ENCODE assay signal across 19 cellular contexts in the genomic region with DNA sequence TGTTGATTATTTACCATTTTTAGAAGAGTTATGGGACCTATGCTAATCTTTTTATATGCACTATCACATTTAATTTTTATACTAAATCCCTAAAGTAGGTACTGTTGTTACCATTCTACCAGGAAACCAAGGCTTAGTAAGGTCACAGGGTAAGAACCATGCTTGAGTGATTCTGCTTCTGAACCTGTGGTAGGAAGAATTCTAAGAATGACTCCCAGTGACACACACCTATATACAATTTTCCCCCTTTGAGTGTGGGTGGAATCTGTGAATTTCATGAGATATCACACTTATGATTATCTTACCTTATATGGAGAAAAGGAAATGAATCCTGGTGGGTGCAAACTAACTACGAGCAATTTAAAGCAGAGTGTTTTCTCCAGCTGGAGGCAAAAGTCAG.
"Had no signal": no experiment of that assay in that cellular context is flagged by ENCODE, and none has a peak within 500 bp of the region (broad histone marks: within the 10 kb centered on the region; RNA-seq: fewer than 3 reads in every experiment).

No MANE protein-coding gene starts in this region.

- H3K27ac Mint-ChIP-seq: activated CD4-positive, alpha-beta memory T cell treated with anti-CD3 and anti-CD28 coated beads, Interleukin-2, amount 10 ng/mL, durations not matched to agents 7 days and 5 days; activated naive CD8-positive, alpha-beta T cell treated with anti-CD3 and anti-CD28 coated beads, Interleukin-2, amount 10 ng/mL, durations not matched to agents 7 days and 5 days; activated T-cell treated with anti-CD3 and anti-CD28 coated beads, Interleukin-2, amount 50 U/mL, for 72 hours; natural killer cell; stimulated activated naive B cell treated with anti-CD40 and anti-IgM and Interleukin-4, amounts not matched to agents 10 μg/mL and 1 μg/mL and 100 μg/mL, for 72 hours had no signal

- H3K9me3 ChIP-seq: prostate gland had no signal

- H3K27ac ChIP-seq: dorsolateral prefrontal cortex, esophagus muscularis mucosa, prostate gland, spleen had no signal

- H3K27me3 ChIP-seq: dorsolateral prefrontal cortex, esophagus muscularis mucosa, spleen had no signal

- H3K4me1 ChIP-seq: esophagus muscularis mucosa, prostate gland, spleen had no signal

- H3K4me3 ChIP-seq: dorsolateral prefrontal cortex, esophagus muscularis mucosa, prostate gland, spleen had no signal

- H3K36me3 Mint-ChIP-seq: activated naive CD8-positive, alpha-beta T cell treated with anti-CD3 and anti-CD28 coated beads, Interleukin-2, amount 10 ng/mL, durations not matched to agents 7 days and 5 days; stimulated activated naive B cell treated with anti-CD40 and anti-IgM and Interleukin-4, amounts not matched to agents 10 μg/mL and 1 μg/mL and 100 μg/mL, for 72 hours had no signal

- H3K36me3 ChIP-seq: esophagus muscularis mucosa, prostate gland, spleen had no signal

- ATAC-seq: activated T-cell treated with anti-CD3 and anti-CD28 coated beads, Interleukin-2, amount 50 U/mL, for 72 hours; left lobe of liver; natural killer cell; sciatic nerve; stimulated activated naive B cell treated with anti-CD40 and anti-IgM and Interleukin-4, amounts not matched to agents 10 μg/mL and 1 μg/mL and 100 μg/mL, for 72 hours had no signal

- DNase-seq: activated CD4-positive, alpha-beta memory T cell treated with anti-CD3 and anti-CD28 coated beads, Interleukin-2, amount 10 ng/mL, durations not matched to agents 7 days and 5 days; activated CD4-positive, alpha-beta T cell treated with anti-CD3 and anti-CD28 coated beads for 1 hour; activated naive CD8-positive, alpha-beta T cell treated with anti-CD3 and anti-CD28 coated beads, Interleukin-2, amount 10 ng/mL, durations not matched to agents 7 days and 5 days; activated T-cell treated with anti-CD3 and anti-CD28 coated beads, Interleukin-2, amount 50 U/mL, for 72 hours; aorta; dorsolateral prefrontal cortex; foreskin fibroblast; mammary epithelial cell; natural killer cell; nucleus accumbens; spleen; stimulated activated CD4-positive, alpha-beta T cell treated with anti-CD3 and anti-CD28 coated beads, Interleukin-2, amount 100 ng/mL, for 24 hours; stimulated activated naive B cell treated with anti-CD40 and anti-IgM and Interleukin-4, amounts not matched to agents 10 μg/mL and 1 μg/mL and 100 μg/mL, for 72 hours; T-helper 9 cell; trophoblast cell had no signal

- H3K4me3 Mint-ChIP-seq: activated CD4-positive, alpha-beta memory T cell treated with anti-CD3 and anti-CD28 coated beads, Interleukin-2, amount 10 ng/mL, durations not matched to agents 7 days and 5 days; activated naive CD8-positive, alpha-beta T cell treated with anti-CD3 and anti-CD28 coated beads, Interleukin-2, amount 10 ng/mL, durations not matched to agents 7 days and 5 days; activated T-cell treated with anti-CD3 and anti-CD28 coated beads, Interleukin-2, amount 50 U/mL, for 72 hours; natural killer cell; stimulated activated naive B cell treated with anti-CD40 and anti-IgM and Interleukin-4, amounts not matched to agents 10 μg/mL and 1 μg/mL and 100 μg/mL, for 72 hours had no signal

- H3K27me3 Mint-ChIP-seq: activated CD4-positive, alpha-beta memory T cell treated with anti-CD3 and anti-CD28 coated beads, Interleukin-2, amount 10 ng/mL, durations not matched to agents 7 days and 5 days; activated naive CD8-positive, alpha-beta T cell treated with anti-CD3 and anti-CD28 coated beads, Interleukin-2, amount 10 ng/mL, durations not matched to agents 7 days and 5 days; stimulated activated naive B cell treated with anti-CD40 and anti-IgM and Interleukin-4, amounts not matched to agents 10 μg/mL and 1 μg/mL and 100 μg/mL, for 72 hours had no signal

- H3K4me1 Mint-ChIP-seq: activated CD4-positive, alpha-beta memory T cell treated with anti-CD3 and anti-CD28 coated beads, Interleukin-2, amount 10 ng/mL, durations not matched to agents 7 days and 5 days; activated naive CD8-positive, alpha-beta T cell treated with anti-CD3 and anti-CD28 coated beads, Interleukin-2, amount 10 ng/mL, durations not matched to agents 7 days and 5 days; natural killer cell; stimulated activated naive B cell treated with anti-CD40 and anti-IgM and Interleukin-4, amounts not matched to agents 10 μg/mL and 1 μg/mL and 100 μg/mL, for 72 hours had no signal

- H3K9me3 Mint-ChIP-seq: stimulated activated naive B cell treated with anti-CD40 and anti-IgM and Interleukin-4, amounts not matched to agents 10 μg/mL and 1 μg/mL and 100 μg/mL, for 72 hours had no signal
